In the genomic region with DNA sequence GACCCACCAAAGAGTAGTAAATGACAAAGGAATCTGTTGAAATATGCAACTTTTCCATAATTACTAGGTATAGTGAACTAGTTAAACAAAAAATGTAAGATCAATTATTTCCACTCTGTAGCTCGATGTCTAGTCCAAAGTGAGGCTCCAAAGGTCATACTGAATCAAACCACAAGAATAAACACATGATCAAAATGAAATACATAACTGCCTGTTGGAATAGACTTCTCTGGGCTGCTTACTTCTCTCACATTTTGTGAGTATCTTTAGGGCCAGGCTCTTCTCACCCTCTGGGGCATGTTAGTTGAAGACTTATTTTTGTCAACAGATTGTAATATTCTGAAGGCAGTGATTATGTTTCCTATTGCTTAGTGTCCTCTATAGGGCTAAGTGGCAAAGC, we compare ENCODE assay signal across 1 cellular context.
TF ChIP-seq lines count a peak whose summit lies in the region.

No MANE protein-coding gene starts in this region.

TF ChIP-seq in HepG2, 621 proteins besides CTCF, POLR2A, EP300 and RAD21:
- TF ChIP-seq, protein P1, sequence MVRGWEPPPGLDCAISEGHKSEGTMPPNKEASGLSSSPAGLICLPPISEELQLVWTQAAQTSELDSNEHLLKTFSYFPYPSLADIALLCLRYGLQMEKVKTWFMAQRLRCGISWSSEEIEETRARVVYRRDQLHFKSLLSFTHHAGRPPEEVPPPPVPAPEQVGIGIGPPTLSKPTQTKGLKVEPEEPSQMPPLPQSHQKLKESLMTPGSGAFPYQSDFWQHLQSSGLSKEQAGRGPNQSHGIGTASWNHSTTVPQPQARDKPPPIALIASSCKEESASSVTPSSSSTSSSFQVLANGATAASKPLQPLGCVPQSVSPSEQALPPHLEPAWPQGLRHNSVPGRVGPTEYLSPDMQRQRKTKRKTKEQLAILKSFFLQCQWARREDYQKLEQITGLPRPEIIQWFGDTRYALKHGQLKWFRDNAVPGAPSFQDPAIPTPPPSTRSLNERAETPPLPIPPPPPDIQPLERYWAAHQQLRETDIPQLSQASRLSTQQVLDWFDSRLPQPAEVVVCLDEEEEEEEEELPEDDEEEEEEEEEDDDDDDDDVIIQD (CRISPR knock-in tag; IDR thresholded peaks at IDR 0.05; ENCODE audit: low read depth) = no peak
- TF ChIP-seq KAT2B (IDR thresholded peaks at IDR 0.05; ENCODE audit: borderline replicate concordance, low read depth, low read length) = peak; percentile 69
- no peak for TF ChIP-seq ISL2 (CRISPR knock-in tag; IDR thresholded peaks at IDR 0.05)
- TF ChIP-seq GATAD2A (CRISPR knock-in tag; IDR thresholded peaks at IDR 0.05) = peak; percentile 66; the same call in 1 of the 2 replicates
- TF ChIP-seq, protein P2, sequence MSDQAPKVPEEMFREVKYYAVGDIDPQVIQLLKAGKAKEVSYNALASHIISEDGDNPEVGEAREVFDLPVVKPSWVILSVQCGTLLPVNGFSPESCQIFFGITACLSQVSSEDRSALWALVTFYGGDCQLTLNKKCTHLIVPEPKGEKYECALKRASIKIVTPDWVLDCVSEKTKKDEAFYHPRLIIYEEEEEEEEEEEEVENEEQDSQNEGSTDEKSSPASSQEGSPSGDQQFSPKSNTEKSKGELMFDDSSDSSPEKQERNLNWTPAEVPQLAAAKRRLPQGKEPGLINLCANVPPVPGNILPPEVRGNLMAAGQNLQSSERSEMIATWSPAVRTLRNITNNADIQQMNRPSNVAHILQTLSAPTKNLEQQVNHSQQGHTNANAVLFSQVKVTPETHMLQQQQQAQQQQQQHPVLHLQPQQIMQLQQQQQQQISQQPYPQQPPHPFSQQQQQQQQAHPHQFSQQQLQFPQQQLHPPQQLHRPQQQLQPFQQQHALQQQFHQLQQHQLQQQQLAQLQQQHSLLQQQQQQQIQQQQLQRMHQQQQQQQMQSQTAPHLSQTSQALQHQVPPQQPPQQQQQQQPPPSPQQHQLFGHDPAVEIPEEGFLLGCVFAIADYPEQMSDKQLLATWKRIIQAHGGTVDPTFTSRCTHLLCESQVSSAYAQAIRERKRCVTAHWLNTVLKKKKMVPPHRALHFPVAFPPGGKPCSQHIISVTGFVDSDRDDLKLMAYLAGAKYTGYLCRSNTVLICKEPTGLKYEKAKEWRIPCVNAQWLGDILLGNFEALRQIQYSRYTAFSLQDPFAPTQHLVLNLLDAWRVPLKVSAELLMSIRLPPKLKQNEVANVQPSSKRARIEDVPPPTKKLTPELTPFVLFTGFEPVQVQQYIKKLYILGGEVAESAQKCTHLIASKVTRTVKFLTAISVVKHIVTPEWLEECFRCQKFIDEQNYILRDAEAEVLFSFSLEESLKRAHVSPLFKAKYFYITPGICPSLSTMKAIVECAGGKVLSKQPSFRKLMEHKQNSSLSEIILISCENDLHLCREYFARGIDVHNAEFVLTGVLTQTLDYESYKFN (CRISPR knock-in tag; conservative IDR thresholded peaks at IDR 0.05) = peak; percentile 53; the same call in 1 of the 2 replicates
- peak; percentile 72 for TF ChIP-seq HNF4A (CRISPR knock-in tag; IDR thresholded peaks at IDR 0.05)
- TF ChIP-seq, protein P3, sequence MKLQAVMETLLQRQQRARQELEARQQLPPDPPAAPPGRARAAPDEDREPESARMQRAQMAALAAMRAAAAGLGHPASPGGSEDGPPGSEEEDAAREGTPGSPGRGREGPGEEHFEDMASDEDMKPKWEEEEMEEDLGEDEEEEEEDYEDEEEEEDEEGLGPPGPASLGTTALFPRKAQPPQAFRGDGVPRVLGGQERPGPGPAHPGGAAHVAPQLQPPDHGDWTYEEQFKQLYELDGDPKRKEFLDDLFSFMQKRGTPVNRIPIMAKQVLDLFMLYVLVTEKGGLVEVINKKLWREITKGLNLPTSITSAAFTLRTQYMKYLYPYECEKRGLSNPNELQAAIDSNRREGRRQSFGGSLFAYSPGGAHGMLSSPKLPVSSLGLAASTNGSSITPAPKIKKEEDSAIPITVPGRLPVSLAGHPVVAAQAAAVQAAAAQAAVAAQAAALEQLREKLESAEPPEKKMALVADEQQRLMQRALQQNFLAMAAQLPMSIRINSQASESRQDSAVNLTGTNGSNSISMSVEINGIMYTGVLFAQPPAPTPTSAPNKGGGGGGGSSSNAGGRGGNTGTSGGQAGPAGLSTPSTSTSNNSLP (IDR thresholded peaks at IDR 0.05; ENCODE audit: low read depth, low read length) = peak; percentile 82
- TF ChIP-seq STAG1 (CRISPR knock-in tag; IDR thresholded peaks at IDR 0.05) = 0 out of 2 replicates have a peak, but pooled peaks have one; percentile 2
- TF ChIP-seq NCOR1 (IDR thresholded peaks at IDR 0.05; ENCODE audit: borderline replicate concordance, low read length) = peak; percentile 75; the same call in 1 of the 2 replicates
- TF ChIP-seq ASH2L (IDR thresholded peaks at IDR 0.05; ENCODE audit: insufficient read length, low read depth, low read length) = peak; percentile 64
- TF ChIP-seq ONECUT2 (CRISPR knock-in tag; IDR thresholded peaks at IDR 0.05) = 0 out of 2 replicates have a peak, but pooled peaks have one; percentile 32
- TF ChIP-seq ZNF264 (CRISPR knock-in tag; IDR thresholded peaks at IDR 0.05) = 0 out of 2 replicates have a peak, but pooled peaks have one; percentile 21
- TF ChIP-seq, protein P4, sequence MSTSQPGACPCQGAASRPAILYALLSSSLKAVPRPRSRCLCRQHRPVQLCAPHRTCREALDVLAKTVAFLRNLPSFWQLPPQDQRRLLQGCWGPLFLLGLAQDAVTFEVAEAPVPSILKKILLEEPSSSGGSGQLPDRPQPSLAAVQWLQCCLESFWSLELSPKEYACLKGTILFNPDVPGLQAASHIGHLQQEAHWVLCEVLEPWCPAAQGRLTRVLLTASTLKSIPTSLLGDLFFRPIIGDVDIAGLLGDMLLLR (CRISPR knock-in tag; IDR thresholded peaks at IDR 0.05) = no peak
- no peak for TF ChIP-seq SOX13 (IDR thresholded peaks at IDR 0.05)
- TF ChIP-seq SOX13 (CRISPR knock-in tag; conservative IDR thresholded peaks at IDR 0.05 in 1 of 2, IDR thresholded peaks at IDR 0.05 in 1 of 2) = peak in 1 of 2 experiments; percentile 43; a peak in 1 of 4 replicates
- TF ChIP-seq SALL1 (CRISPR knock-in tag; IDR thresholded peaks at IDR 0.05) = peak; percentile 23; the same call in 1 of the 2 replicates
- no peak for TF ChIP-seq RBFOX2 (IDR thresholded peaks at IDR 0.05; ENCODE audit: low read depth, low read length)
- TF ChIP-seq RXRB (CRISPR knock-in tag; IDR thresholded peaks at IDR 0.05; ENCODE audit: borderline replicate concordance) = 0 out of 2 replicates have a peak, but pooled peaks have one; percentile 19
- TF ChIP-seq HNF4G (IDR thresholded peaks at IDR 0.05; ENCODE audit: borderline replicate concordance, low read depth, low read length) = peak; percentile 66
- no peak for TF ChIP-seq HNF4G (CRISPR knock-in tag; IDR thresholded peaks at IDR 0.05; ENCODE audit: borderline replicate concordance, low read depth)
- peak; percentile 8; the same call in 1 of the 2 replicates for TF ChIP-seq SMC3 (IDR thresholded peaks at IDR 0.05; ENCODE audit: low read length)
- TF ChIP-seq CREB1 (IDR thresholded peaks at IDR 0.05) = no peak
- peak; percentile 30; the same call in 1 of the 2 replicates for TF ChIP-seq CREB1 (CRISPR knock-in tag; IDR thresholded peaks at IDR 0.05)
- TF ChIP-seq, protein P5, sequence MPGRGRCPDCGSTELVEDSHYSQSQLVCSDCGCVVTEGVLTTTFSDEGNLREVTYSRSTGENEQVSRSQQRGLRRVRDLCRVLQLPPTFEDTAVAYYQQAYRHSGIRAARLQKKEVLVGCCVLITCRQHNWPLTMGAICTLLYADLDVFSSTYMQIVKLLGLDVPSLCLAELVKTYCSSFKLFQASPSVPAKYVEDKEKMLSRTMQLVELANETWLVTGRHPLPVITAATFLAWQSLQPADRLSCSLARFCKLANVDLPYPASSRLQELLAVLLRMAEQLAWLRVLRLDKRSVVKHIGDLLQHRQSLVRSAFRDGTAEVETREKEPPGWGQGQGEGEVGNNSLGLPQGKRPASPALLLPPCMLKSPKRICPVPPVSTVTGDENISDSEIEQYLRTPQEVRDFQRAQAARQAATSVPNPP (CRISPR knock-in tag; IDR thresholded peaks at IDR 0.05) = no peak
- TF ChIP-seq HIC2 (CRISPR knock-in tag; IDR thresholded peaks at IDR 0.05; ENCODE audit: low read depth) = no peak
- TF ChIP-seq FOXA3 (CRISPR knock-in tag; IDR thresholded peaks at IDR 0.05) = peak; percentile 57
- peak; percentile 63 for TF ChIP-seq ARID5B (CRISPR knock-in tag; IDR thresholded peaks at IDR 0.05)
- TF ChIP-seq, protein P6, sequence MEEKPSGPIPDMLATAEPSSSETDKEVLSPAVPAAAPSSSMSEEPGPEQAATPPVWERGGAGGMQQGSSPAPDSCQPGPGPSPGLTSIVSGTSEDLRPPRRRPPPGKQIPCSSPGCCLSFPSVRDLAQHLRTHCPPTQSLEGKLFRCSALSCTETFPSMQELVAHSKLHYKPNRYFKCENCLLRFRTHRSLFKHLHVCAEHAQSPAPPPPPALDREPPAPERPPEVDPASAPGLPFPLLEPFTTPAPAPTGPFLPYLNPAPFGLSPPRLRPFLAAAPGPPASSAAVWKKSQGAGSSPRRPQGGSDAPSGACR (CRISPR knock-in tag; IDR thresholded peaks at IDR 0.05) = peak; percentile 47; the same call in 1 of the 2 replicates
- 0 out of 2 replicates have a peak, but pooled peaks have one; percentile 4 for TF ChIP-seq NR2F2 (IDR thresholded peaks at IDR 0.05; ENCODE audit: borderline replicate concordance, low read depth)
- TF ChIP-seq ZNF550 (CRISPR knock-in tag; IDR thresholded peaks at IDR 0.05; ENCODE audit: borderline replicate concordance) = no peak
- TF ChIP-seq ZMAT3 (CRISPR knock-in tag; conservative IDR thresholded peaks at IDR 0.05) = no peak
